ENCODE assay signal across 8 cellular contexts in genomic region chr9:93096131-93096802, GRCh38. TPM values are rescaled to one million over a fixed set of nuclear protein-coding genes. Genes with fewer than 3 reads are reported as not detected.
DNase-seq lines count a peak whose midpoint lies in the region; ATAC-seq and TF ChIP-seq lines count a peak whose summit lies in the region.

Gene CARD19, plus strand, starts transcription at chr9:93096217. Its CDS starts 129 bp downstream, at chr9:93096346.

- TF ChIP-seq CTCF in astrocyte of the cerebellum (IDR thresholded peaks at IDR 0.05; ENCODE audit: low read depth, low read length, missing control alignments) = no peak

- peak; percentile 55 for DNase-seq in NK-92 treated with Interleukin-12 subunit alpha and Interleukin-12 subunit beta, amount 100 ng/mL, for 24 hours (lab: John Stamatoyannopoulos, UW)
- no peak for DNase-seq in NK-92 (lab: John Stamatoyannopoulos, UW; ENCODE audit: unreplicated experiment)
- peak; percentile 51 for DNase-seq in RKO (ENCODE audit: low spot score)
- no peak for DNase-seq in astrocyte of the cerebellum (ENCODE audit: low read depth)
- DNase-seq in hepatic stellate cell (ENCODE audit: low spot score) = peak; percentile 99
- no peak for DNase-seq in renal cortical epithelial cell (ENCODE audit: low read depth)
- no peak for DNase-seq in HPDE6-E6E7 (ENCODE audit: extremely low spot score)

- in situ Hi-C loops in astrocyte of the cerebellum (cut with HindIII; ENCODE audit: low sequenced_read_pairs) = no loop called here

- peak within 1 kb of the TSS; percentile 82 for H3K4me3 ChIP-seq in astrocyte of the cerebellum (ENCODE audit: low read depth, low read length)

- peak; percentile 11 for ATAC-seq in HG02970 (IDR thresholded peaks at IDR 0.05; ENCODE audit: low FRiP score, unreplicated experiment)

RNA-seq across cellular contexts. Expression of gene CARD19, which starts in this region (rescaled TPM):
- 38.0 and 71.7 TPM in 2 replicates for total RNA-seq in renal cortical epithelial cell

Comparison
In these comparisons a context has a peak if more than half of its experiments do, and no peak if none do; other contexts are left out.
1. DNase-seq: peak in NK-92 treated with Interleukin-12 subunit alpha and Interleukin-12 subunit beta, amount 100 ng/mL, for 24 hours (single experiment), RKO (single experiment) and hepatic stellate cell (single experiment); none in NK-92 (single experiment), astrocyte of the cerebellum (single experiment), renal cortical epithelial cell (single experiment) and HPDE6-E6E7 (single experiment).